ENCODE assay signal across 1 cellular context in the genomic region with DNA sequence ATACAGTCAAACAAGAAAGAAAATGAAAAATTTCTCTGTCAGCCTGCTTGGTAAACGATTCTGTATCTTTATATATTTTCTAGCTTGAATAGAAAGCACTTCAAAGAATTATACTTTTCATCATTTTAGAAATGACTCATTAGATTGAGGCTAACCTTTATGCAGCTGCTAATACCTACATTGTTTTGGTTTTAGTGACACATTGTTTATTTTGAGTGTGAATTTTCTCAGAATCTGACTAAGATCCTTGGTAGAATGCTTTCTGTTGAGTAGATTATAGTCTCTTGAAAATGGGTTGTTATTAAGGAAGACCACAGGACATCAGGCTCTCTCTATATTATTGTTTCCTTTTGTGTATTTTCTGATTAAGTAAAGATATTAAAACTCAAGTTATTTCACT.
TF ChIP-seq lines count a peak whose summit lies in the region.

A gene with protein sequence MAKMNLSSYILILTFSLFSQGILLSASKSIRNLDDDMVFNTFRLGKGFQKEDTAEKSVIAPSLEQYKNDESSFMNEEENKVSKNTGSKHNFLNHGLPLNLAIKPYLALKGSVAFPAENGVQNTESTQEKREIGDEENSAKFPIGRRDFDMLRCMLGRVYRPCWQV (minus strand): TSS at position 45 of the 400 bp plus-strand sequence. CDS start 63 bp downstream, outside the sequence.

TF ChIP-seq in GM12878, 131 proteins besides CTCF, POLR2A, EP300 and RAD21 (continued from another document and continues in another):
- TF ChIP-seq, protein P1, sequence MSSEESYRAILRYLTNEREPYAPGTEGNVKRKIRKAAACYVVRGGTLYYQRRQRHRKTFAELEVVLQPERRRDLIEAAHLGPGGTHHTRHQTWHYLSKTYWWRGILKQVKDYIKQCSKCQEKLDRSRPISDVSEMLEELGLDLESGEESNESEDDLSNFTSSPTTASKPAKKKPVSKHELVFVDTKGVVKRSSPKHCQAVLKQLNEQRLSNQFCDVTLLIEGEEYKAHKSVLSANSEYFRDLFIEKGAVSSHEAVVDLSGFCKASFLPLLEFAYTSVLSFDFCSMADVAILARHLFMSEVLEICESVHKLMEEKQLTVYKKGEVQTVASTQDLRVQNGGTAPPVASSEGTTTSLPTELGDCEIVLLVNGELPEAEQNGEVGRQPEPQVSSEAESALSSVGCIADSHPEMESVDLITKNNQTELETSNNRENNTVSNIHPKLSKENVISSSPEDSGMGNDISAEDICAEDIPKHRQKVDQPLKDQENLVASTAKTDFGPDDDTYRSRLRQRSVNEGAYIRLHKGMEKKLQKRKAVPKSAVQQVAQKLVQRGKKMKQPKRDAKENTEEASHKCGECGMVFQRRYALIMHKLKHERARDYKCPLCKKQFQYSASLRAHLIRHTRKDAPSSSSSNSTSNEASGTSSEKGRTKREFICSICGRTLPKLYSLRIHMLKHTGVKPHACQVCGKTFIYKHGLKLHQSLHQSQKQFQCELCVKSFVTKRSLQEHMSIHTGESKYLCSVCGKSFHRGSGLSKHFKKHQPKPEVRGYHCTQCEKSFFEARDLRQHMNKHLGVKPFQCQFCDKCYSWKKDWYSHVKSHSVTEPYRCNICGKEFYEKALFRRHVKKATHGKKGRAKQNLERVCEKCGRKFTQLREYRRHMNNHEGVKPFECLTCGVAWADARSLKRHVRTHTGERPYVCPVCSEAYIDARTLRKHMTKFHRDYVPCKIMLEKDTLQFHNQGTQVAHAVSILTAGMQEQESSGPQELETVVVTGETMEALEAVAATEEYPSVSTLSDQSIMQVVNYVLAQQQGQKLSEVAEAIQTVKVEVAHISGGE (CRISPR knock-in tag; IDR thresholded peaks at IDR 0.05): no peak
- TF ChIP-seq MEF2B (IDR thresholded peaks at IDR 0.05; ENCODE audit: partially characterized antibody, poor library complexity, severe bottlenecking) (peak; percentile 43), FOXM1 (IDR thresholded peaks at IDR 0.05; ENCODE audit: low read depth, low read length) (peak; percentile 82; the same call in 1 of the 2 replicates), ZNF24 (IDR thresholded peaks at IDR 0.05) (0 out of 2 replicates have a peak, but pooled peaks have one; percentile 41), POLR2AphosphoS2 (IDR thresholded peaks at IDR 0.05; ENCODE audit: low read depth, low read length) (no peak), ZZZ3 (IDR thresholded peaks at IDR 0.05; ENCODE audit: control insufficient read depth, insufficient read length, low read depth) (no peak), NFYA (IDR thresholded peaks at IDR 0.05; ENCODE audit: borderline replicate concordance, low read depth, low read length) (no peak), EED (IDR thresholded peaks at IDR 0.05; ENCODE audit: low read depth) (no peak), MEF2A (IDR thresholded peaks at IDR 0.05; ENCODE audit: insufficient read depth, low read depth, low read length) (peak; percentile 89), NR2C2 (IDR thresholded peaks at IDR 0.05; ENCODE audit: borderline replicate concordance, control insufficient read depth, insufficient read length, low read depth) (no peak), SUZ12 (IDR thresholded peaks at IDR 0.05; ENCODE audit: unreplicated experiment) (no peak), TCF7 (IDR thresholded peaks at IDR 0.05; ENCODE audit: borderline replicate concordance) (peak; percentile 92), MTA2 (IDR thresholded peaks at IDR 0.05; ENCODE audit: low read depth) (peak; percentile 64), IKZF2 (IDR thresholded peaks at IDR 0.05) (peak in 1 of 2 experiments; percentile 32; a peak in 2 of 4 replicates), CREM (IDR thresholded peaks at IDR 0.05; ENCODE audit: low read depth) (peak; percentile 68), RUNX3 (IDR thresholded peaks at IDR 0.05; ENCODE audit: low read length) (peak; percentile 86), NFIC (IDR thresholded peaks at IDR 0.05; ENCODE audit: low read depth, low read length) (peak; percentile 91), JUNB (IDR thresholded peaks at IDR 0.05) (peak; percentile 94), MXI1 (IDR thresholded peaks at IDR 0.05; ENCODE audit: low read depth, low read length) (no peak), ESRRA (IDR thresholded peaks at IDR 0.05; ENCODE audit: low read length) (no peak), ATF7 (IDR thresholded peaks at IDR 0.05; ENCODE audit: low read depth) (peak; percentile 70), ZNF217 (IDR thresholded peaks at IDR 0.05) (0 out of 2 replicates have a peak, but pooled peaks have one; percentile 31), BCL11A (IDR thresholded peaks at IDR 0.05; ENCODE audit: low read depth, low read length) (peak; percentile 47; the same call in 1 of the 2 replicates), IRF4 (IDR thresholded peaks at IDR 0.05; ENCODE audit: low read depth, low read length) (peak; percentile 56; the same call in 1 of the 2 replicates), ZBED1 (IDR thresholded peaks at IDR 0.05; ENCODE audit: borderline replicate concordance) (peak; percentile 71; the same call in 1 of the 2 replicates), NFXL1 (IDR thresholded peaks at IDR 0.05; ENCODE audit: borderline replicate concordance) (no peak)
- TF ChIP-seq, protein P2, sequence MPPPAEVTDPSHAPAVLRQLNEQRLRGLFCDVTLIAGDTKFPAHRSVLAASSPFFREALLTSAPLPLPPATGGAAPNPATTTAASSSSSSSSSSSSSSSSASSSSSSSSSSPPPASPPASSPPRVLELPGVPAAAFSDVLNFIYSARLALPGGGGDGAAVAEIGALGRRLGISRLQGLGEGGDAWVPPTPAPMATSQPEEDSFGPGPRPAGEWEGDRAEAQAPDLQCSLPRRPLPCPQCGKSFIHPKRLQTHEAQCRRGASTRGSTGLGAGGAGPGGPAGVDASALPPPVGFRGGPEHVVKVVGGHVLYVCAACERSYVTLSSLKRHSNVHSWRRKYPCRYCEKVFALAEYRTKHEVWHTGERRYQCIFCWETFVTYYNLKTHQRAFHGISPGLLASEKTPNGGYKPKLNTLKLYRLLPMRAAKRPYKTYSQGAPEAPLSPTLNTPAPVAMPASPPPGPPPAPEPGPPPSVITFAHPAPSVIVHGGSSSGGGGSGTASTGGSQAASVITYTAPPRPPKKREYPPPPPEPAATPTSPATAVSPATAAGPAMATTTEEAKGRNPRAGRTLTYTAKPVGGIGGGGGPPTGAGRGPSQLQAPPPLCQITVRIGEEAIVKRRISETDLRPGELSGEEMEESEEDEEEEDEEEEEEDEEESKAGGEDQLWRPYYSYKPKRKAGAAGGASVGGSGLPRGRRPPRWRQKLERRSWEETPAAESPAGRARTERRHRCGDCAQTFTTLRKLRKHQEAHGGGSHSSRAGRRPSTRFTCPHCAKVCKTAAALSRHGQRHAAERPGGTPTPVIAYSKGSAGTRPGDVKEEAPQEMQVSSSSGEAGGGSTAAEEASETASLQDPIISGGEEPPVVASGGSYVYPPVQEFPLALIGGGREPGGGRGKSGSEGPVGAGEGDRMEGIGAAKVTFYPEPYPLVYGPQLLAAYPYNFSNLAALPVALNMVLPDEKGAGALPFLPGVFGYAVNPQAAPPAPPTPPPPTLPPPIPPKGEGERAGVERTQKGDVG (CRISPR knock-in tag; IDR thresholded peaks at IDR 0.05): no peak
- TF ChIP-seq, protein P3, sequence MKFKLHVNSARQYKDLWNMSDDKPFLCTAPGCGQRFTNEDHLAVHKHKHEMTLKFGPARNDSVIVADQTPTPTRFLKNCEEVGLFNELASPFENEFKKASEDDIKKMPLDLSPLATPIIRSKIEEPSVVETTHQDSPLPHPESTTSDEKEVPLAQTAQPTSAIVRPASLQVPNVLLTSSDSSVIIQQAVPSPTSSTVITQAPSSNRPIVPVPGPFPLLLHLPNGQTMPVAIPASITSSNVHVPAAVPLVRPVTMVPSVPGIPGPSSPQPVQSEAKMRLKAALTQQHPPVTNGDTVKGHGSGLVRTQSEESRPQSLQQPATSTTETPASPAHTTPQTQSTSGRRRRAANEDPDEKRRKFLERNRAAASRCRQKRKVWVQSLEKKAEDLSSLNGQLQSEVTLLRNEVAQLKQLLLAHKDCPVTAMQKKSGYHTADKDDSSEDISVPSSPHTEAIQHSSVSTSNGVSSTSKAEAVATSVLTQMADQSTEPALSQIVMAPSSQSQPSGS (IDR thresholded peaks at IDR 0.05; ENCODE audit: low read length): peak; percentile 81
- TF ChIP-seq, protein P4, sequence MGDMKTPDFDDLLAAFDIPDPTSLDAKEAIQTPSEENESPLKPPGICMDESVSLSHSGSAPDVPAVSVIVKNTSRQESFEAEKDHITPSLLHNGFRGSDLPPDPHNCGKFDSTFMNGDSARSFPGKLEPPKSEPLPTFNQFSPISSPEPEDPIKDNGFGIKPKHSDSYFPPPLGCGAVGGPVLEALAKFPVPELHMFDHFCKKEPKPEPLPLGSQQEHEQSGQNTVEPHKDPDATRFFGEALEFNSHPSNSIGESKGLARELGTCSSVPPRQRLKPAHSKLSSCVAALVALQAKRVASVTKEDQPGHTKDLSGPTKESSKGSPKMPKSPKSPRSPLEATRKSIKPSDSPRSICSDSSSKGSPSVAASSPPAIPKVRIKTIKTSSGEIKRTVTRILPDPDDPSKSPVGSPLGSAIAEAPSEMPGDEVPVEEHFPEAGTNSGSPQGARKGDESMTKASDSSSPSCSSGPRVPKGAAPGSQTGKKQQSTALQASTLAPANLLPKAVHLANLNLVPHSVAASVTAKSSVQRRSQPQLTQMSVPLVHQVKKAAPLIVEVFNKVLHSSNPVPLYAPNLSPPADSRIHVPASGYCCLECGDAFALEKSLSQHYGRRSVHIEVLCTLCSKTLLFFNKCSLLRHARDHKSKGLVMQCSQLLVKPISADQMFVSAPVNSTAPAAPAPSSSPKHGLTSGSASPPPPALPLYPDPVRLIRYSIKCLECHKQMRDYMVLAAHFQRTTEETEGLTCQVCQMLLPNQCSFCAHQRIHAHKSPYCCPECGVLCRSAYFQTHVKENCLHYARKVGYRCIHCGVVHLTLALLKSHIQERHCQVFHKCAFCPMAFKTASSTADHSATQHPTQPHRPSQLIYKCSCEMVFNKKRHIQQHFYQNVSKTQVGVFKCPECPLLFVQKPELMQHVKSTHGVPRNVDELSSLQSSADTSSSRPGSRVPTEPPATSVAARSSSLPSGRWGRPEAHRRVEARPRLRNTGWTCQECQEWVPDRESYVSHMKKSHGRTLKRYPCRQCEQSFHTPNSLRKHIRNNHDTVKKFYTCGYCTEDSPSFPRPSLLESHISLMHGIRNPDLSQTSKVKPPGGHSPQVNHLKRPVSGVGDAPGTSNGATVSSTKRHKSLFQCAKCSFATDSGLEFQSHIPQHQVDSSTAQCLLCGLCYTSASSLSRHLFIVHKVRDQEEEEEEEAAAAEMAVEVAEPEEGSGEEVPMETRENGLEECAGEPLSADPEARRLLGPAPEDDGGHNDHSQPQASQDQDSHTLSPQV (IDR thresholded peaks at IDR 0.05): peak; percentile 34; the same call in 1 of the 2 replicates
- TF ChIP-seq, protein P5, sequence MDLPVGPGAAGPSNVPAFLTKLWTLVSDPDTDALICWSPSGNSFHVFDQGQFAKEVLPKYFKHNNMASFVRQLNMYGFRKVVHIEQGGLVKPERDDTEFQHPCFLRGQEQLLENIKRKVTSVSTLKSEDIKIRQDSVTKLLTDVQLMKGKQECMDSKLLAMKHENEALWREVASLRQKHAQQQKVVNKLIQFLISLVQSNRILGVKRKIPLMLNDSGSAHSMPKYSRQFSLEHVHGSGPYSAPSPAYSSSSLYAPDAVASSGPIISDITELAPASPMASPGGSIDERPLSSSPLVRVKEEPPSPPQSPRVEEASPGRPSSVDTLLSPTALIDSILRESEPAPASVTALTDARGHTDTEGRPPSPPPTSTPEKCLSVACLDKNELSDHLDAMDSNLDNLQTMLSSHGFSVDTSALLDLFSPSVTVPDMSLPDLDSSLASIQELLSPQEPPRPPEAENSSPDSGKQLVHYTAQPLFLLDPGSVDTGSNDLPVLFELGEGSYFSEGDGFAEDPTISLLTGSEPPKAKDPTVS (IDR thresholded peaks at IDR 0.05; ENCODE audit: low read depth, low read length): no peak
- TF ChIP-seq, protein P6, sequence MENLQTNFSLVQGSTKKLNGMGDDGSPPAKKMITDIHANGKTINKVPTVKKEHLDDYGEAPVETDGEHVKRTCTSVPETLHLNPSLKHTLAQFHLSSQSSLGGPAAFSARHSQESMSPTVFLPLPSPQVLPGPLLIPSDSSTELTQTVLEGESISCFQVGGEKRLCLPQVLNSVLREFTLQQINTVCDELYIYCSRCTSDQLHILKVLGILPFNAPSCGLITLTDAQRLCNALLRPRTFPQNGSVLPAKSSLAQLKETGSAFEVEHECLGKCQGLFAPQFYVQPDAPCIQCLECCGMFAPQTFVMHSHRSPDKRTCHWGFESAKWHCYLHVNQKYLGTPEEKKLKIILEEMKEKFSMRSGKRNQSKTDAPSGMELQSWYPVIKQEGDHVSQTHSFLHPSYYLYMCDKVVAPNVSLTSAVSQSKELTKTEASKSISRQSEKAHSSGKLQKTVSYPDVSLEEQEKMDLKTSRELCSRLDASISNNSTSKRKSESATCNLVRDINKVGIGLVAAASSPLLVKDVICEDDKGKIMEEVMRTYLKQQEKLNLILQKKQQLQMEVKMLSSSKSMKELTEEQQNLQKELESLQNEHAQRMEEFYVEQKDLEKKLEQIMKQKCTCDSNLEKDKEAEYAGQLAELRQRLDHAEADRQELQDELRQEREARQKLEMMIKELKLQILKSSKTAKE (IDR thresholded peaks at IDR 0.05; ENCODE audit: low read depth, poor library complexity, severe bottlenecking): peak; percentile 48
- TF ChIP-seq, protein P7, sequence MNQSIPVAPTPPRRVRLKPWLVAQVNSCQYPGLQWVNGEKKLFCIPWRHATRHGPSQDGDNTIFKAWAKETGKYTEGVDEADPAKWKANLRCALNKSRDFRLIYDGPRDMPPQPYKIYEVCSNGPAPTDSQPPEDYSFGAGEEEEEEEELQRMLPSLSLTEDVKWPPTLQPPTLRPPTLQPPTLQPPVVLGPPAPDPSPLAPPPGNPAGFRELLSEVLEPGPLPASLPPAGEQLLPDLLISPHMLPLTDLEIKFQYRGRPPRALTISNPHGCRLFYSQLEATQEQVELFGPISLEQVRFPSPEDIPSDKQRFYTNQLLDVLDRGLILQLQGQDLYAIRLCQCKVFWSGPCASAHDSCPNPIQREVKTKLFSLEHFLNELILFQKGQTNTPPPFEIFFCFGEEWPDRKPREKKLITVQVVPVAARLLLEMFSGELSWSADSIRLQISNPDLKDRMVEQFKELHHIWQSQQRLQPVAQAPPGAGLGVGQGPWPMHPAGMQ (IDR thresholded peaks at IDR 0.05; ENCODE audit: borderline replicate concordance): no peak
- TF ChIP-seq, protein P8, sequence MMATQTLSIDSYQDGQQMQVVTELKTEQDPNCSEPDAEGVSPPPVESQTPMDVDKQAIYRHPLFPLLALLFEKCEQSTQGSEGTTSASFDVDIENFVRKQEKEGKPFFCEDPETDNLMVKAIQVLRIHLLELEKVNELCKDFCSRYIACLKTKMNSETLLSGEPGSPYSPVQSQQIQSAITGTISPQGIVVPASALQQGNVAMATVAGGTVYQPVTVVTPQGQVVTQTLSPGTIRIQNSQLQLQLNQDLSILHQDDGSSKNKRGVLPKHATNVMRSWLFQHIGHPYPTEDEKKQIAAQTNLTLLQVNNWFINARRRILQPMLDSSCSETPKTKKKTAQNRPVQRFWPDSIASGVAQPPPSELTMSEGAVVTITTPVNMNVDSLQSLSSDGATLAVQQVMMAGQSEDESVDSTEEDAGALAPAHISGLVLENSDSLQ (IDR thresholded peaks at IDR 0.05): 0 out of 2 replicates have a peak, but pooled peaks have one; percentile 15
- TF ChIP-seq, protein P9, sequence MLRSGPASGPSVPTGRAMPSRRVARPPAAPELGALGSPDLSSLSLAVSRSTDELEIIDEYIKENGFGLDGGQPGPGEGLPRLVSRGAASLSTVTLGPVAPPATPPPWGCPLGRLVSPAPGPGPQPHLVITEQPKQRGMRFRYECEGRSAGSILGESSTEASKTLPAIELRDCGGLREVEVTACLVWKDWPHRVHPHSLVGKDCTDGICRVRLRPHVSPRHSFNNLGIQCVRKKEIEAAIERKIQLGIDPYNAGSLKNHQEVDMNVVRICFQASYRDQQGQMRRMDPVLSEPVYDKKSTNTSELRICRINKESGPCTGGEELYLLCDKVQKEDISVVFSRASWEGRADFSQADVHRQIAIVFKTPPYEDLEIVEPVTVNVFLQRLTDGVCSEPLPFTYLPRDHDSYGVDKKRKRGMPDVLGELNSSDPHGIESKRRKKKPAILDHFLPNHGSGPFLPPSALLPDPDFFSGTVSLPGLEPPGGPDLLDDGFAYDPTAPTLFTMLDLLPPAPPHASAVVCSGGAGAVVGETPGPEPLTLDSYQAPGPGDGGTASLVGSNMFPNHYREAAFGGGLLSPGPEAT (IDR thresholded peaks at IDR 0.05; ENCODE audit: low read depth): peak; percentile 50; the same call in 1 of the 2 replicates
